ENCODE assay signal across 25 cellular contexts in genomic region chr13:52419080-52419479, GRCh38. TPM values are rescaled to one million over a fixed set of nuclear protein-coding genes. Genes with fewer than 3 reads are reported as not detected.
"Had no signal": no experiment of that assay in that cellular context is flagged by ENCODE, and none has a peak within 500 bp of the region (broad histone marks: within the 10 kb centered on the region; RNA-seq: fewer than 3 reads in every experiment).

No MANE protein-coding gene starts in this region.

- H3K4me3 ChIP-seq: cardiac muscle cell, SJCRH30 had no signal

- H3K9me3 ChIP-seq: SJCRH30, SK-N-SH had no signal

- ATAC-seq: activated CD4-positive, alpha-beta T cell treated with anti-CD3 and anti-CD28 coated beads for 36 hours; activated T-helper 17 cell treated with anti-CD3 and anti-CD28 coated beads, Interleukin-2, amount 50 U/mL, for 72 hours had no signal

- H3K27me3 ChIP-seq: brain microvascular endothelial cell, cardiac muscle cell, SJCRH30 had no signal

- H3K27ac ChIP-seq: brain microvascular endothelial cell, cardiac muscle cell, SJCRH30, VCaP had no signal

- H3K27ac Mint-ChIP-seq: activated CD4-positive, alpha-beta memory T cell treated with anti-CD3 and anti-CD28 coated beads, Interleukin-2, amount 10 ng/mL, durations not matched to agents 7 days and 5 days; activated CD4-positive, alpha-beta T cell treated with anti-CD3 and anti-CD28 coated beads for 36 hours; activated naive CD4-positive, alpha-beta T cell treated with anti-CD3 and anti-CD28 coated beads for 36 hours; activated naive CD8-positive, alpha-beta T cell; activated T-helper 17 cell treated with anti-CD3 and anti-CD28 coated beads, Interleukin-2, amount 50 U/mL, for 72 hours had no signal

- H3K4me1 Mint-ChIP-seq: activated CD4-positive, alpha-beta memory T cell treated with anti-CD3 and anti-CD28 coated beads, Interleukin-2, amount 10 ng/mL, durations not matched to agents 7 days and 5 days; activated CD4-positive, alpha-beta T cell treated with anti-CD3 and anti-CD28 coated beads for 36 hours; activated T-helper 17 cell treated with anti-CD3 and anti-CD28 coated beads, Interleukin-2, amount 50 U/mL, for 72 hours had no signal

- H3K9ac ChIP-seq: SK-N-SH had no signal

- DNase-seq: activated CD4-positive, alpha-beta memory T cell treated with anti-CD3 and anti-CD28 coated beads, Interleukin-2, amount 10 ng/mL, durations not matched to agents 7 days and 5 days; activated CD4-positive, alpha-beta T cell treated with anti-CD3 and anti-CD28 coated beads for 36 hours; activated CD4-positive, alpha-beta T cell treated with anti-CD3 and anti-CD28 coated beads, Interleukin-2, amount 50 U/mL, for 1 hour; activated CD4-positive, CD25-positive, alpha-beta regulatory T cell; activated gamma-delta T cell; activated naive CD4-positive, alpha-beta T cell treated with anti-CD3 and anti-CD28 coated beads for 36 hours; activated T-cell treated with anti-CD3 and anti-CD28 coated beads for 4 hours; activated T-cell treated with anti-CD3 and anti-CD28 coated beads, Interleukin-2, amount 50 U/mL, for 48 hours; amygdala; brain microvascular endothelial cell; Kasumi-1; KBM-7; NCI-H1048; NCI-H146; NCI-H187 treated with DMSO at 0.1 percent for 48 hours; NCI-H2081 treated with DMSO at 0.1 percent for 48 hours; NCI-H526 treated with DMSO at 0.1 percent for 48 hours; NCI-H82; SJCRH30; SK-N-SH; T-helper 1 cell had no signal

- H3K4me2 ChIP-seq: SK-N-SH had no signal

- H3K9me2 ChIP-seq: SK-N-SH had no signal

- H3K27me3 Mint-ChIP-seq: activated CD4-positive, alpha-beta memory T cell treated with anti-CD3 and anti-CD28 coated beads, Interleukin-2, amount 10 ng/mL, durations not matched to agents 7 days and 5 days; activated CD4-positive, alpha-beta T cell treated with anti-CD3 and anti-CD28 coated beads for 36 hours; activated naive CD8-positive, alpha-beta T cell; activated T-helper 17 cell treated with anti-CD3 and anti-CD28 coated beads, Interleukin-2, amount 50 U/mL, for 72 hours had no signal

- H3K4me3 Mint-ChIP-seq: activated CD4-positive, alpha-beta memory T cell treated with anti-CD3 and anti-CD28 coated beads, Interleukin-2, amount 10 ng/mL, durations not matched to agents 7 days and 5 days; activated CD4-positive, alpha-beta T cell treated with anti-CD3 and anti-CD28 coated beads for 36 hours; activated naive CD4-positive, alpha-beta T cell treated with anti-CD3 and anti-CD28 coated beads for 36 hours; activated naive CD8-positive, alpha-beta T cell; activated T-helper 17 cell treated with anti-CD3 and anti-CD28 coated beads, Interleukin-2, amount 50 U/mL, for 72 hours had no signal

- H3K9me3 Mint-ChIP-seq: activated CD4-positive, alpha-beta memory T cell treated with anti-CD3 and anti-CD28 coated beads, Interleukin-2, amount 10 ng/mL, durations not matched to agents 7 days and 5 days; activated naive CD4-positive, alpha-beta T cell treated with anti-CD3 and anti-CD28 coated beads for 36 hours; activated T-helper 17 cell treated with anti-CD3 and anti-CD28 coated beads, Interleukin-2, amount 50 U/mL, for 72 hours had no signal

RNA-seq across cellular contexts. Expression of gene THSD1, which starts 13.1 kb away (rescaled TPM):
- polyA plus RNA-seq: cardiac muscle cell had no signal
